17 cellular contexts compared by ENCODE assay signal in the genomic region with DNA sequence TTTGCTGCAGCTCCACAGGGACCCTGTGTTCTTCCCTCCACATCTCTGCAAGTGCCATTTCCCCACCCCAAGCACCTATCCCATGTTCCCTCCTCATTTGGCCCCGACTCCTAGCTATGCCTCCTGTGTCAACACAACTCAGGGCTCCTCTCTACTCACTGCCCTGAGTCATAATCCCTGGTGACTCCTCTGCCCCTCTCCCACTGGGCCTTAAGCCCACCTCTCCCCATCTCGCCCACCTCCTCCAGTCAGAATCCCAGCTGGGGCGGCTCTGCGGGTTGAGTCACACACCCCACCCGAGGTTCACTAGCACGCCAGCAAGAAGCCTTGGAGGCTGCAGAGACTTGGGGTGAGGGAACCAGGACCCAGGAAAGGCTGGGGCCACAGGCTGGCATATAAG.
A peak's percentile ranks its signal among the peaks of the same experiment; 100 is the strongest.
DNase-seq lines count a peak whose midpoint lies in the region; ATAC-seq and TF ChIP-seq lines count a peak whose summit lies in the region.
"Had no signal": no experiment of that assay in that cellular context is flagged by ENCODE, and none has a peak within 500 bp of the region (broad histone marks: within the 10 kb centered on the region; RNA-seq: fewer than 3 reads in every experiment).

No MANE protein-coding gene starts in this region.

- H3K9me3 ChIP-seq in mammary epithelial cell (replicated peaks; ENCODE audit: insufficient read depth, low read length) (no peaks in the 10 kb centered on the region), upper lobe of right lung (no peaks in the 10 kb centered on the region)
- H3K9me3 ChIP-seq: thoracic aorta had no signal

- H3K4me2 ChIP-seq in mammary epithelial cell (ENCODE audit: insufficient read depth, low read depth, low read length): no peak overlapping the region
- H3K4me2 ChIP-seq: BLaER1 had no signal

- H3K4me3 ChIP-seq in mammary epithelial cell (replicated peaks in 1 of 3; ENCODE audit: insufficient read depth in 1 of 3, low read depth in 2 of 3, low read length in 3 of 3): no peak overlapping the region
- H3K4me3 ChIP-seq in upper lobe of right lung: no peak overlapping the region
- H3K4me3 ChIP-seq: BLaER1, thoracic aorta had no signal

- ATAC-seq in upper lobe of right lung: no peak
- no peak for ATAC-seq in HG03342 (IDR thresholded peaks at IDR 0.05; ENCODE audit: unreplicated experiment)
- no peak for ATAC-seq in GM21381 (IDR thresholded peaks at IDR 0.05; ENCODE audit: unreplicated experiment)
- ATAC-seq: activated CD4-positive, CD25-positive, alpha-beta regulatory T cell treated with anti-CD3 and anti-CD28 coated beads, Interleukin-2, amount 50 U/mL, for 24 hours; activated naive CD8-positive, alpha-beta T cell treated with anti-CD3 and anti-CD28 coated beads, Interleukin-2, amount 50 U/mL, for 24 hours had no signal

- H2AFZ ChIP-seq in mammary epithelial cell (ENCODE audit: low read depth, low read length): no peak overlapping the region

- CTCF ChIA-PET in mammary epithelial cell (lab: Charles Lee; ENCODE audit: low non-redundant PET): no interaction called here

- TF ChIP-seq CTCF in mammary epithelial cell (conservative IDR thresholded peaks at IDR 0.05 in 1 of 2, IDR thresholded peaks at IDR 0.05 in 1 of 2; ENCODE audit: extremely low read depth in 1 of 2, insufficient read depth in 1 of 2, low read depth in 1 of 2, low read length in 2 of 2) (no peak), upper lobe of right lung (IDR thresholded peaks at IDR 0.05) (no peak)

- WGBS in mammary epithelial cell (ENCODE audit: low coverage, missing lambda C conversion rate): 62% methylated on average over 6 of the region's 6 CpGs

- no peak overlapping the region for H3K9ac ChIP-seq in mammary epithelial cell (ENCODE audit: insufficient read depth, low read length)
- H3K9ac ChIP-seq: BLaER1 had no signal

- DNase-seq in AG08396 (ENCODE audit: low spot score) (peak; percentile 80), LHCN-M2 (ENCODE audit: low read depth) (peak; percentile 94), mammary epithelial cell (peak; percentile 22), myocyte (ENCODE audit: low read depth) (peak; percentile 53), 8988T (no peak), upper lobe of right lung (no peak)
- DNase-seq: activated naive CD8-positive, alpha-beta T cell treated with anti-CD3 and anti-CD28 coated beads, Interleukin-2, amount 50 U/mL, for 24 hours; DMS79; islet precursor cell; NCI-H146; NCI-H446 treated with DMSO at 0.1 percent for 48 hours; SW 1271 had no signal

- H3K4me1 ChIP-seq in mammary epithelial cell (ENCODE audit: insufficient read depth, low read length) (peaks cover 6% of the 10 kb centered on the region), upper lobe of right lung (peaks cover 4% of the 10 kb centered on the region)
- H3K4me1 ChIP-seq: BLaER1 had no signal

- H4K20me1 ChIP-seq in mammary epithelial cell (ENCODE audit: insufficient read depth, low read length): no peaks in the 10 kb centered on the region
- H4K20me1 ChIP-seq: BLaER1 had no signal

- no peaks in the 10 kb centered on the region for H3K79me2 ChIP-seq in mammary epithelial cell (ENCODE audit: insufficient read depth, low read length)

- H3K36me3 ChIP-seq in mammary epithelial cell (ENCODE audit: insufficient read depth, low read length) (no peaks in the 10 kb centered on the region), upper lobe of right lung (no peaks in the 10 kb centered on the region)
- H3K36me3 ChIP-seq: BLaER1, thoracic aorta had no signal

- no TSS peak for BruUV-seq in mammary epithelial cell (replicated peaks; lab: Mats Ljungman, UMichigan)

- dilution Hi-C loops in mammary epithelial cell (cut with HindIII; ENCODE audit: low sequenced_read_pairs): loop anchor here (5.0 kb wide), 2 partner anchors 48 to 52 kb away; no protein-coding TSS in a partner anchor

- H3K27ac ChIP-seq in mammary epithelial cell (ENCODE audit: insufficient read depth, low read depth, low read length): no peak overlapping the region
- no peak overlapping the region for H3K27ac ChIP-seq in upper lobe of right lung
- H3K27ac ChIP-seq: BLaER1, thoracic aorta had no signal

- H3K27me3 ChIP-seq in mammary epithelial cell (ENCODE audit: insufficient read depth, low read length) (no peaks in the 10 kb centered on the region), upper lobe of right lung (peaks cover 56% of the 10 kb centered on the region)

- intact Hi-C loops in mammary epithelial cell (cut with micrococcal nuclease) (no loop called here), upper lobe of right lung (cut with DNase I) (no loop called here)

- in situ Hi-C loops in mammary epithelial cell (cut with MboI; ENCODE audit: low sequenced_read_pairs in 2 of 2): no loop called here

Comparison
In these comparisons a context has a peak if more than half of its experiments do, and no peak if none do; other contexts are left out.
1. DNase-seq: peak in AG08396 (single experiment), LHCN-M2 (single experiment), mammary epithelial cell (single experiment) and myocyte (single experiment); none in 8988T (single experiment) and upper lobe of right lung (single experiment).